22 cellular contexts compared by ENCODE assay signal in the genomic region with DNA sequence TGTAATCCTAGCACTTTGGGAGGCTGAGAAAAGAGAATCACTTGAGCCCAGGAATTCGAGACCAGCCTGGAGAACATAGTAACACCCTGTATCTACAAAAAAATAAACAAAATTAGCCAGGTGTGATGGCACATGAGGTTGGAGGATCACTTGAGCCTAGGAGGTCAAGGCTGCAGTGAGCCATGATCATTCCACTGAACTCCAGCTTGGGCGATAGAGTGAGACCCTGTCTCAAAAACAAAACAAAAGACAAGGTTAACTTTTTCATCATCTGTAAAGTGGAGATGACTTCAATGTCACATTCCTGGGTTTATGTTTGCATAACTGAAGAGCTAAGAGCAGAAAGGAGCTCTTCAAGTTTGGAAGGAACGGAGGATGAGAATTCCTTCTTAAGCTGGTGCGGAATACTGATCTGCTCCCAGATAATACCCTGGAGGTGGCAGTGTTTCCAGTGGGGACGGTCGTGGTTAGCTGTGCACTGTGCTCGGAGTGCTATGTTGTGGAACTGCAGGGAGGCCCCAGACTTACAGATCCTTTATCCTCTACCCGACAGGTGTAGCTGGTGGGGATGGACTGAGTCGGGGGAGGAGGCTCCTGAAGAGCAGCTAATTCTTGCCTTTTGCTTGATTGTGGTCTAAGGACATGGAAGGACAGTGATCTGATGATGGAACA. TPM values are rescaled to one million over a fixed set of nuclear protein-coding genes. Genes with fewer than 3 reads are reported as not detected.
DNase-seq lines count a peak whose midpoint lies in the region; ATAC-seq and TF ChIP-seq lines count a peak whose summit lies in the region.
"Had no signal": no experiment of that assay in that cellular context is flagged by ENCODE, and none has a peak within 500 bp of the region (broad histone marks: within the 10 kb centered on the region; RNA-seq: fewer than 3 reads in every experiment).

No MANE protein-coding gene starts in this region.

- no peaks in the 10 kb centered on the region for H3K36me3 ChIP-seq in GM23248 (ENCODE audit: low read depth)
- no peaks in the 10 kb centered on the region for H3K36me3 ChIP-seq in WERI-Rb-1
- H3K36me3 ChIP-seq: BLaER1 treated with 17β-estradiol and CSF1 and Interleukin-3, amounts not matched to agents 10 nM and 100 nM; breast epithelium; ovary; thoracic aorta had no signal

- no peaks in the 10 kb centered on the region for H3K9me3 ChIP-seq in GM23248 (ENCODE audit: low read depth)
- no peaks in the 10 kb centered on the region for H3K9me3 ChIP-seq in WERI-Rb-1 (ENCODE audit: severe bottlenecking)
- H3K9me3 ChIP-seq: BLaER1 treated with 17β-estradiol and CSF1 and Interleukin-3, amounts not matched to agents 10 nM and 100 nM; breast epithelium; mucosa of descending colon; ovary; thoracic aorta had no signal

- no peaks in the 10 kb centered on the region for H3K4me1 Mint-ChIP-seq in memory B cell
- peaks cover 6 to 12% of the 10 kb centered on the region in 2 donors for H3K4me1 Mint-ChIP-seq in stimulated activated naive B cell treated with anti-CD40 and anti-IgM and Interleukin-4, amounts not matched to agents 10 μg/mL and 1 μg/mL and 100 μg/mL, for 72 hours
- H3K4me1 Mint-ChIP-seq: activated CD4-positive, alpha-beta T cell treated with anti-CD3 and anti-CD28 coated beads, Interleukin-2, amount 10 ng/mL, durations not matched to agents 7 days and 5 days had no signal

- no peaks in the 10 kb centered on the region for H3K36me3 Mint-ChIP-seq in memory B cell
- no peaks in the 10 kb centered on the region for H3K36me3 Mint-ChIP-seq in stimulated activated naive B cell treated with anti-CD40 and anti-IgM and Interleukin-4, amounts not matched to agents 10 μg/mL and 1 μg/mL and 100 μg/mL, for 72 hours
- H3K36me3 Mint-ChIP-seq: activated naive CD8-positive, alpha-beta T cell had no signal

- peaks cover 9% of the 10 kb centered on the region for H3F3A ChIP-seq in GM23248 (ENCODE audit: insufficient read depth)

- H3K27me3 Mint-ChIP-seq in memory B cell: no peaks in the 10 kb centered on the region
- no peaks in the 10 kb centered on the region for H3K27me3 Mint-ChIP-seq in stimulated activated naive B cell treated with anti-CD40 and anti-IgM and Interleukin-4, amounts not matched to agents 10 μg/mL and 1 μg/mL and 100 μg/mL, for 72 hours
- H3K27me3 Mint-ChIP-seq: activated CD4-positive, alpha-beta T cell treated with anti-CD3 and anti-CD28 coated beads, Interleukin-2, amount 10 ng/mL, durations not matched to agents 7 days and 5 days; activated naive CD8-positive, alpha-beta T cell; stimulated activated naive CD8-positive, alpha-beta T cell treated with anti-CD3 and anti-CD28 coated beads, Interleukin-15, Interleukin-2, amounts not matched to agents 100 ng/mL and 50 ng/mL, for 24 hours had no signal

- WGBS in GM23248 (ENCODE audit: low coverage in 1 of 2, low lambda C conversion rate in 2 of 2, missing lambda C conversion rate in 2 of 2), 2 experiments: 75% methylated on average over 9 of the region's 9 CpGs

- no peaks in the 10 kb centered on the region for H4K20me1 ChIP-seq in GM23248 (ENCODE audit: insufficient read depth)
- H4K20me1 ChIP-seq: BLaER1 treated with 17β-estradiol and CSF1 and Interleukin-3, amounts not matched to agents 10 nM and 100 nM had no signal

- no peak for DNase-seq in GM23248
- DNase-seq in WERI-Rb-1: peak; percentile 21
- no peak for DNase-seq in memory B cell (ENCODE audit: low spot score in 2 of 2)
- DNase-seq in stimulated activated naive B cell treated with anti-CD40 and anti-IgM and Interleukin-4, amounts not matched to agents 10 μg/mL and 1 μg/mL and 100 μg/mL, for 72 hours: no peak
- DNase-seq in NCI-H1930 (lab: John Stamatoyannopoulos, UW): no peak
- no peak for DNase-seq in caudate nucleus (lab: John Stamatoyannopoulos, UW)
- DNase-seq: activated CD4-positive, alpha-beta T cell treated with anti-CD3 and anti-CD28 coated beads, Interleukin-2, amount 10 ng/mL, durations not matched to agents 7 days and 5 days; activated effector memory CD4-positive, alpha-beta T cell treated with anti-CD3 and anti-CD28 coated beads, Interleukin-2, amount 50 U/mL, for 16 hours; activated T-cell treated with anti-CD3 and anti-CD28 coated beads, Interleukin-2, amount 50 U/mL, for 1 hour; hippocampal formation; mucosa of descending colon; NCI-H1436; ovary; SIG-M5; stimulated activated CD4-positive, alpha-beta T cell treated with anti-CD3 and anti-CD28 coated beads, Interleukin-1b, Interleukin-23, amount 100 ng/mL, for 48 hours; T1000 had no signal

- ATAC-seq in memory B cell (ENCODE audit: low read depth) (no peak), GM21447 (IDR thresholded peaks at IDR 0.05; ENCODE audit: unreplicated experiment) (no peak)
- peak; percentile 22 to 58 for ATAC-seq in stimulated activated naive B cell treated with anti-CD40 and anti-IgM and Interleukin-4, amounts not matched to agents 10 μg/mL and 1 μg/mL and 100 μg/mL, for 72 hours (replicated peaks)
- ATAC-seq: mucosa of descending colon had no signal

- TF ChIP-seq CTCF in WERI-Rb-1 (IDR thresholded peaks at IDR 0.05; ENCODE audit: low read depth, low read length): 0 out of 2 replicates have a peak, but pooled peaks have one; percentile 10

- H3K4me3 ChIP-seq in GM23248 (no peak overlapping the region), WERI-Rb-1 (ENCODE audit: low read depth, low read length) (no peak overlapping the region)
- H3K4me3 ChIP-seq: BLaER1 treated with 17β-estradiol and CSF1 and Interleukin-3, amounts not matched to agents 10 nM and 100 nM; breast epithelium; mucosa of descending colon; ovary; thoracic aorta had no signal

- H3K4me1 ChIP-seq in GM23248 (ENCODE audit: insufficient read depth): peaks cover 13% of the 10 kb centered on the region
- H3K4me1 ChIP-seq: breast epithelium had no signal

- H3K27ac Mint-ChIP-seq in memory B cell: peak overlapping the region; percentile 6
- H3K27ac Mint-ChIP-seq in stimulated activated naive B cell treated with anti-CD40 and anti-IgM and Interleukin-4, amounts not matched to agents 10 μg/mL and 1 μg/mL and 100 μg/mL, for 72 hours: no peak overlapping the region
- H3K27ac Mint-ChIP-seq: activated CD4-positive, alpha-beta T cell treated with anti-CD3 and anti-CD28 coated beads, Interleukin-2, amount 10 ng/mL, durations not matched to agents 7 days and 5 days; activated naive CD8-positive, alpha-beta T cell; stimulated activated naive CD8-positive, alpha-beta T cell treated with anti-CD3 and anti-CD28 coated beads, Interleukin-15, Interleukin-2, amounts not matched to agents 100 ng/mL and 50 ng/mL, for 24 hours had no signal

- H2AFZ ChIP-seq in GM23248: peak overlapping the region; percentile 14; the same call in 1 of the 2 replicates

- in situ Hi-C loops in GM23248 (cut with MboI): no loop called here

- no peaks in the 10 kb centered on the region for H3K9me3 Mint-ChIP-seq in memory B cell
- H3K9me3 Mint-ChIP-seq in stimulated activated naive B cell treated with anti-CD40 and anti-IgM and Interleukin-4, amounts not matched to agents 10 μg/mL and 1 μg/mL and 100 μg/mL, for 72 hours: peaks cover 0 to 3% of the 10 kb centered on the region in 2 donors
- H3K9me3 Mint-ChIP-seq: stimulated activated naive CD8-positive, alpha-beta T cell treated with anti-CD3 and anti-CD28 coated beads, Interleukin-15, Interleukin-2, amounts not matched to agents 100 ng/mL and 50 ng/mL, for 24 hours had no signal

- H3K27ac ChIP-seq in GM23248 (peak overlapping the region; percentile 40), WERI-Rb-1 (no peak overlapping the region), caudate nucleus (ENCODE audit: low read depth, low read length) (no peak overlapping the region)
- H3K27ac ChIP-seq: BLaER1 treated with 17β-estradiol and CSF1 and Interleukin-3, amounts not matched to agents 10 nM and 100 nM; ovary; thoracic aorta had no signal

- H3K9me2 ChIP-seq in GM23248 (ENCODE audit: insufficient read depth): no peaks in the 10 kb centered on the region

- H3K4me2 ChIP-seq in GM23248 (ENCODE audit: unreplicated experiment): peak overlapping the region; percentile 50
- H3K4me2 ChIP-seq: BLaER1 treated with 17β-estradiol and CSF1 and Interleukin-3, amounts not matched to agents 10 nM and 100 nM had no signal

- H3K79me2 ChIP-seq in GM23248 (ENCODE audit: insufficient read depth): no peaks in the 10 kb centered on the region

- H3K4me3 Mint-ChIP-seq in memory B cell: no peak overlapping the region
- no peak overlapping the region for H3K4me3 Mint-ChIP-seq in stimulated activated naive B cell treated with anti-CD40 and anti-IgM and Interleukin-4, amounts not matched to agents 10 μg/mL and 1 μg/mL and 100 μg/mL, for 72 hours
- H3K4me3 Mint-ChIP-seq: activated CD4-positive, alpha-beta T cell treated with anti-CD3 and anti-CD28 coated beads, Interleukin-2, amount 10 ng/mL, durations not matched to agents 7 days and 5 days; activated naive CD8-positive, alpha-beta T cell; stimulated activated naive CD8-positive, alpha-beta T cell treated with anti-CD3 and anti-CD28 coated beads, Interleukin-15, Interleukin-2, amounts not matched to agents 100 ng/mL and 50 ng/mL, for 24 hours had no signal

- H3K27me3 ChIP-seq in GM23248 (replicated peaks; ENCODE audit: insufficient read depth): no peaks in the 10 kb centered on the region
- no peaks in the 10 kb centered on the region for H3K27me3 ChIP-seq in WERI-Rb-1 (ENCODE audit: insufficient read depth, low read depth, severe bottlenecking)
- H3K27me3 ChIP-seq: BLaER1 treated with 17β-estradiol and CSF1 and Interleukin-3, amounts not matched to agents 10 nM and 100 nM; breast epithelium; ovary had no signal

- no peak overlapping the region for H3K9ac ChIP-seq in GM23248
- H3K9ac ChIP-seq: BLaER1 treated with 17β-estradiol and CSF1 and Interleukin-3, amounts not matched to agents 10 nM and 100 nM had no signal

RNA-seq across cellular contexts. Expression of a gene that starts 22.5 kb away (rescaled TPM):
- total RNA-seq in GM23248 (2014; rRNA removed; shearing (Covaris generic)): 9.7 and 18.7 TPM in 2 replicates
- 19.9 and 20.6 TPM in 2 replicates for polyA plus RNA-seq in GM23248 (2016; fragmentation: Nextera tagmentation; extraction: Ambion mirVana)

Comparison
In these comparisons a context has a peak if more than half of its experiments do, and no peak if none do; other contexts are left out.
1. ATAC-seq: peak in stimulated activated naive B cell treated with anti-CD40 and anti-IgM and Interleukin-4, amounts not matched to agents 10 μg/mL and 1 μg/mL and 100 μg/mL, for 72 hours (2 of 2); none in memory B cell (single experiment) and GM21447 (single experiment).